1 cellular context compared by ENCODE assay signal in genomic region chr1:3320246-3321152, GRCh38.
TF ChIP-seq lines count a peak whose summit lies in the region.

No MANE protein-coding gene starts in this region.

TF ChIP-seq in HEK293, 187 proteins besides CTCF, POLR2A, EP300 and RAD21 (continued from another document and continues in another):
- TF ChIP-seq INSM2 (tag by site-specific recombination; IDR thresholded peaks at IDR 0.05) (no peak), ZNF114 (tag by site-specific recombination; IDR thresholded peaks at IDR 0.05) (no peak), ZNF624 (tag by site-specific recombination; IDR thresholded peaks at IDR 0.05) (no peak), PRDM1 (tag by site-specific recombination; IDR thresholded peaks at IDR 0.05) (no peak), ZNF664 (tag by site-specific recombination; IDR thresholded peaks at IDR 0.05) (no peak), ZNF155 (tag by site-specific recombination; IDR thresholded peaks at IDR 0.05) (no peak), ZNF747 (tag by site-specific recombination; IDR thresholded peaks at IDR 0.05) (no peak), ZEB2 (tag by site-specific recombination; IDR thresholded peaks at IDR 0.05) (no peak), ZNF423 (tag by site-specific recombination; IDR thresholded peaks at IDR 0.05) (no peak), ZNF280D (tag by site-specific recombination; IDR thresholded peaks at IDR 0.05) (no peak), BCL11A (tag by site-specific recombination; IDR thresholded peaks at IDR 0.05; ENCODE audit: low read depth) (no peak), ZNF621 (tag by site-specific recombination; IDR thresholded peaks at IDR 0.05) (no peak), PATZ1 (tag by site-specific recombination; IDR thresholded peaks at IDR 0.05) (0 out of 2 replicates have a peak, but pooled peaks have one; percentile 11), ZNF354C (tag by site-specific recombination; IDR thresholded peaks at IDR 0.05; ENCODE audit: borderline replicate concordance, low read depth) (no peak), GLIS1 (tag by site-specific recombination; IDR thresholded peaks at IDR 0.05) (no peak), BCL11B (tag by site-specific recombination; IDR thresholded peaks at IDR 0.05; ENCODE audit: low read depth) (no peak), PBX3 (CRISPR knock-in tag; IDR thresholded peaks at IDR 0.05) (no peak), ZNF146 (tag by site-specific recombination; IDR thresholded peaks at IDR 0.05) (no peak), ZNF302 (tag by site-specific recombination; IDR thresholded peaks at IDR 0.05; ENCODE audit: low read depth) (no peak), ZNF132 (tag by site-specific recombination; IDR thresholded peaks at IDR 0.05; ENCODE audit: borderline replicate concordance) (no peak), ZNF214 (tag by site-specific recombination; IDR thresholded peaks at IDR 0.05; ENCODE audit: borderline replicate concordance) (no peak), ZNF513 (tag by site-specific recombination; IDR thresholded peaks at IDR 0.05) (no peak), ZNF169 (tag by site-specific recombination; IDR thresholded peaks at IDR 0.05) (no peak), KLF8 (tag by site-specific recombination; IDR thresholded peaks at IDR 0.05) (no peak), ZBTB17 (tag by site-specific recombination; IDR thresholded peaks at IDR 0.05) (0 out of 2 replicates have a peak, but pooled peaks have one; percentile 29), PRDM2 (tag by site-specific recombination; IDR thresholded peaks at IDR 0.05; ENCODE audit: borderline replicate concordance) (no peak), ZNF133 (tag by site-specific recombination; IDR thresholded peaks at IDR 0.05) (no peak), ZIC2 (tag by site-specific recombination; IDR thresholded peaks at IDR 0.05) (peak; percentile 54), PRDM6 (tag by site-specific recombination; IDR thresholded peaks at IDR 0.05) (no peak), MZF1 (tag by site-specific recombination; IDR thresholded peaks at IDR 0.05; ENCODE audit: borderline replicate concordance) (no peak), IKZF3 (tag by site-specific recombination; IDR thresholded peaks at IDR 0.05) (no peak), FEZF1 (tag by site-specific recombination; IDR thresholded peaks at IDR 0.05) (no peak), KLF16 (tag by site-specific recombination; IDR thresholded peaks at IDR 0.05) (no peak), ZNF426 (tag by site-specific recombination; IDR thresholded peaks at IDR 0.05) (no peak), ZNF174 (tag by site-specific recombination; IDR thresholded peaks at IDR 0.05) (no peak), ATF2 (tag by site-specific recombination; IDR thresholded peaks at IDR 0.05; ENCODE audit: low read depth) (no peak), ZFP69B (tag by site-specific recombination; IDR thresholded peaks at IDR 0.05) (no peak), GLI2 (tag by site-specific recombination; IDR thresholded peaks at IDR 0.05; ENCODE audit: borderline replicate concordance, low read depth) (no peak), ZNF514 (tag by site-specific recombination; IDR thresholded peaks at IDR 0.05) (no peak), ZNF26 (tag by site-specific recombination; IDR thresholded peaks at IDR 0.05) (no peak), ZNF626 (tag by site-specific recombination; IDR thresholded peaks at IDR 0.05) (no peak), ZNF48 (tag by site-specific recombination; IDR thresholded peaks at IDR 0.05) (no peak), ZNF843 (tag by site-specific recombination; IDR thresholded peaks at IDR 0.05) (no peak), ZNF544 (tag by site-specific recombination; IDR thresholded peaks at IDR 0.05) (no peak), HOXD13 (CRISPR knock-in tag; IDR thresholded peaks at IDR 0.05; ENCODE audit: borderline replicate concordance) (no peak)
